ENCODE assay signal across 13 cellular contexts in the genomic region with DNA sequence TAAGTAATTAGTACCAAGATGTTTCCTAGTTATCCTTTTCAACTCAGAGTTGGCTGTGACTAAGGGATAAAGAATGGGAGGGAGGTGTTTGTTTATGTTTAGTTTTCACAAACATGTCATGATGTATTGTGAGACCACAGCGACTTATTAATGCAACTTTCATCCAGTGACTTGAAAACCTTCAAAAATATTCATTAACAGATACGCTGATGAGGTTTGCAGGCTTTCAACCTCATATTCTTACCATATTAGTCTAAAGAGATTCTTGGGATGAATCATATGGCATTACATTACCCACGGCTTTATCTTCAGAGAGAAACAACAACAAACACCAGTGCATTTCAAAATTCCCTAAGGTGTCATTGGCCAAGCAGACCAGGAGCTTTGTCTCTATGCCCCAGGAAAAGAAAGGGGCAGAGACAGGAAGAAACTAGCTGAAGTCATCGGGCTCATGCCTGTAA. TPM values are rescaled to one million over a fixed set of nuclear protein-coding genes. Genes with fewer than 3 reads are reported as not detected.
DNase-seq lines count a peak whose midpoint lies in the region; ATAC-seq and TF ChIP-seq lines count a peak whose summit lies in the region.
"Had no signal": no experiment of that assay in that cellular context is flagged by ENCODE, and none has a peak within 500 bp of the region (broad histone marks: within the 10 kb centered on the region; RNA-seq: fewer than 3 reads in every experiment).

No MANE protein-coding gene starts in this region.

- H3K36me3 ChIP-seq in gastrocnemius medialis = peaks cover 0 to 23% of the 10 kb centered on the region in 2 donors
- H3K36me3 ChIP-seq: sigmoid colon had no signal

- H3K27ac Mint-ChIP-seq in effector memory CD8-positive, alpha-beta T cell = no peak overlapping the region
- H3K27ac Mint-ChIP-seq: activated naive CD4-positive, alpha-beta T cell treated with anti-CD3 and anti-CD28 coated beads for 36 hours; natural killer cell had no signal

- H3K27me3 ChIP-seq in gastrocnemius medialis = no peaks in the 10 kb centered on the region
- H3K27me3 ChIP-seq: foreskin keratinocyte, sigmoid colon had no signal

- no peak for TF ChIP-seq POLR2A in gastrocnemius medialis (IDR thresholded peaks at IDR 0.05)

- ATAC-seq in gastrocnemius medialis (no peak), GM21717 (IDR thresholded peaks at IDR 0.05; ENCODE audit: unreplicated experiment) (no peak)
- ATAC-seq in effector memory CD8-positive, alpha-beta T cell (replicated peaks) = no peak
- ATAC-seq: foreskin keratinocyte, natural killer cell had no signal

- no peaks in the 10 kb centered on the region for H3K9me3 ChIP-seq in gastrocnemius medialis
- H3K9me3 ChIP-seq: sigmoid colon had no signal

- peaks cover 0 to 3% of the 10 kb centered on the region in 2 donors for H3K27me3 Mint-ChIP-seq in effector memory CD8-positive, alpha-beta T cell

- H3K36me3 Mint-ChIP-seq in effector memory CD8-positive, alpha-beta T cell (ENCODE audit: insufficient read depth) = no peaks in the 10 kb centered on the region
- H3K36me3 Mint-ChIP-seq: natural killer cell had no signal

- H3K4me3 Mint-ChIP-seq in effector memory CD8-positive, alpha-beta T cell = no peak overlapping the region
- H3K4me3 Mint-ChIP-seq: activated naive CD4-positive, alpha-beta T cell treated with anti-CD3 and anti-CD28 coated beads for 36 hours; natural killer cell had no signal

- H3K4me1 Mint-ChIP-seq in effector memory CD8-positive, alpha-beta T cell (ENCODE audit: low read depth in 2 of 2) = no peaks in the 10 kb centered on the region
- H3K4me1 Mint-ChIP-seq: natural killer cell had no signal

- intact Hi-C loops in gastrocnemius medialis (cut with DNase I; ENCODE audit: low total_unique reads) = no loop called here

- H3K4me1 ChIP-seq in gastrocnemius medialis = peaks cover 73 to 84% of the 10 kb centered on the region in 2 donors
- H3K4me1 ChIP-seq: foreskin keratinocyte had no signal

- H3K27ac ChIP-seq in gastrocnemius medialis = peak overlapping the region; percentile 79 to 97 (median 90)
- H3K27ac ChIP-seq: foreskin keratinocyte, sigmoid colon had no signal

- in situ Hi-C loops in gastrocnemius medialis (cut with MboI; ENCODE audit: low sequenced_read_pairs in 4 of 4) = no loop called here

- no peak overlapping the region for H3K4me3 ChIP-seq in epithelial cell of proximal tubule (ENCODE audit: low read depth, low read length)
- H3K4me3 ChIP-seq in gastrocnemius medialis = no peak overlapping the region
- H3K4me3 ChIP-seq: sigmoid colon had no signal

- DNase-seq in GM03348 (ENCODE audit: low spot score) = peak; percentile 18
- peak; percentile 78 for DNase-seq in NCI-H460 (ENCODE audit: extremely low read depth, low read depth)
- peak; percentile 23 for DNase-seq in epithelial cell of proximal tubule (ENCODE audit: low read depth)
- no peak for DNase-seq in gastrocnemius medialis
- DNase-seq in activated CD4-positive, CD25-positive, alpha-beta regulatory T cell treated with anti-CD3 and anti-CD28 coated beads, Interleukin-2, amount 50 U/mL, for 72 hours = no peak
- no peak for DNase-seq in effector memory CD8-positive, alpha-beta T cell
- DNase-seq: activated naive CD4-positive, alpha-beta T cell treated with anti-CD3 and anti-CD28 coated beads for 36 hours; Karpas-422; natural killer cell; NCI-H2029 treated with DMSO at 0.1 percent for 48 hours; sigmoid colon had no signal

- no peak for TF ChIP-seq CTCF in epithelial cell of proximal tubule (conservative IDR thresholded peaks at IDR 0.05; ENCODE audit: low read depth, low read length)
- TF ChIP-seq CTCF in gastrocnemius medialis (IDR thresholded peaks at IDR 0.05 in 4 of 5, conservative IDR thresholded peaks at IDR 0.05 in 1 of 5) = no peak

- no peaks in the 10 kb centered on the region for H3K9me3 Mint-ChIP-seq in effector memory CD8-positive, alpha-beta T cell
- H3K9me3 Mint-ChIP-seq: activated naive CD4-positive, alpha-beta T cell treated with anti-CD3 and anti-CD28 coated beads for 36 hours; natural killer cell had no signal

RNA-seq across cellular contexts. Expression of a gene that starts 36.4 kb away (rescaled TPM):
- 3.9 and 5.2 TPM in 2 replicates for total RNA-seq in NCI-H460 (2014; rRNA removed; shearing (Covaris generic))
- polyA plus RNA-seq in NCI-H460 (2014; cell fraction: nucleus; rRNA removed) = 2.4 and 2.9 TPM in 2 replicates
- total RNA-seq in epithelial cell of proximal tubule = 1.4 TPM in 1 of 2 replicates, not detected in the other
- total RNA-seq in gastrocnemius medialis = 100 to 1,000 TPM in 1 of 4 donors, 10 to 100 TPM in 3; 60.7 to 254 (median 79.1) TPM
- total RNA-seq: activated naive CD4-positive, alpha-beta T cell treated with anti-CD3 and anti-CD28 coated beads for 36 hours; natural killer cell had no signal

Comparison
In these comparisons a context has a peak if more than half of its experiments do, and no peak if none do; other contexts are left out.
1. DNase-seq: peak in GM03348 (single experiment), NCI-H460 (single experiment) and epithelial cell of proximal tubule (single experiment); none in gastrocnemius medialis (0 of 2), activated CD4-positive, CD25-positive, alpha-beta regulatory T cell treated with anti-CD3 and anti-CD28 coated beads, Interleukin-2, amount 50 U/mL, for 72 hours (single experiment) and effector memory CD8-positive, alpha-beta T cell (0 of 3).